Comparison of ENCODE assay signal across 8 cellular contexts in genomic region chr1:204763773-204764427, GRCh38.
A peak's percentile ranks its signal among the peaks of the same experiment; 100 is the strongest.
DNase-seq lines count a peak whose midpoint lies in the region; ATAC-seq and TF ChIP-seq lines count a peak whose summit lies in the region.

No MANE protein-coding gene starts in this region.

- POLR2A ChIA-PET in naive thymus-derived CD8-positive, alpha-beta T cell (lab: Charles Lee) = interaction anchor here (1.1 kb wide), 1 partner anchor 243 kb away, joined by 3 read pairs; no protein-coding TSS in a partner anchor

- DNase-seq in AG09309 (ENCODE audit: low read depth) (peak; percentile 14), HUDEP-2 (lab: John Stamatoyannopoulos, UW; ENCODE audit: unreplicated experiment in 76 of 76) (peak in 68 of 76 experiments; percentile 13 to 82 (median 54)), activated T-cell treated with anti-CD3 and anti-CD28 coated beads for 4 hours (peak; percentile 51), esophagus muscularis mucosa (ENCODE audit: extremely low spot score) (no peak)
- peak; percentile 46 to 82 (median 66) for DNase-seq in naive thymus-derived CD8-positive, alpha-beta T cell

- 20% methylated on average over 16 of the region's 18 CpGs for WGBS in esophagus muscularis mucosa

- peak overlapping the region in 3 of 10 donors; percentile 17 to 80 (median 73) for H3K27ac Mint-ChIP-seq in naive thymus-derived CD8-positive, alpha-beta T cell
- no peak overlapping the region for H3K27ac Mint-ChIP-seq in stimulated activated memory B cell treated with anti-CD40 and anti-IgM and Interleukin-4, amounts not matched to agents 10 μg/mL and 1 μg/mL and 100 μg/mL, for 72 hours

- peak; percentile 90 for TF ChIP-seq CTCF in AG09309 (IDR thresholded peaks at IDR 0.05; ENCODE audit: control insufficient read depth, insufficient read depth, low read depth, low read length, missing control alignments)
- peak; percentile 95 for TF ChIP-seq CTCF in OCI-LY3 (IDR thresholded peaks at IDR 0.05; ENCODE audit: low read depth, low read length)
- peak; percentile 77 to 93 (median 78) for TF ChIP-seq CTCF in esophagus muscularis mucosa (IDR thresholded peaks at IDR 0.05)

- no peak overlapping the region for H3K27ac ChIP-seq in OCI-LY3 (ENCODE audit: low read length)
- no peak overlapping the region for H3K27ac ChIP-seq in esophagus muscularis mucosa (replicated peaks in 1 of 4)

- no peaks in the 10 kb centered on the region for H4K20me1 ChIP-seq in OCI-LY3 (ENCODE audit: insufficient read depth, low read length)

- no peak overlapping the region for H3K4me3 ChIP-seq in AG09309 (ENCODE audit: control insufficient read depth, low read depth, low read length)
- H3K4me3 ChIP-seq in OCI-LY3 (ENCODE audit: low read length) = peak overlapping the region; percentile 69
- H3K4me3 ChIP-seq in esophagus muscularis mucosa = no peak overlapping the region

- H2AFZ ChIP-seq in OCI-LY3 (ENCODE audit: low read depth, low read length) = peak overlapping the region; percentile 93

- ATAC-seq in GM19025 (IDR thresholded peaks at IDR 0.05; ENCODE audit: low read depth, unreplicated experiment) = peak; percentile 57
- ATAC-seq in naive thymus-derived CD8-positive, alpha-beta T cell = peak; percentile 99 to 100
- peak; percentile 89 for ATAC-seq in stimulated activated memory B cell treated with anti-CD40 and anti-IgM and Interleukin-4, amounts not matched to agents 10 μg/mL and 1 μg/mL and 100 μg/mL, for 72 hours

- intact Hi-C loops in esophagus muscularis mucosa (cut with DNase I) = loop anchor here (1.0 kb wide), 1 partner anchor 198 kb away; no protein-coding TSS in a partner anchor

- H3K9me3 Mint-ChIP-seq in naive thymus-derived CD8-positive, alpha-beta T cell = peaks cover 0 to 3% (median 0%) of the 10 kb centered on the region in 9 donors
- H3K9me3 Mint-ChIP-seq in stimulated activated memory B cell treated with anti-CD40 and anti-IgM and Interleukin-4, amounts not matched to agents 10 μg/mL and 1 μg/mL and 100 μg/mL, for 72 hours = peaks cover 7% of the 10 kb centered on the region

- H3K36me3 Mint-ChIP-seq in naive thymus-derived CD8-positive, alpha-beta T cell = no peaks in the 10 kb centered on the region
- no peaks in the 10 kb centered on the region for H3K36me3 Mint-ChIP-seq in stimulated activated memory B cell treated with anti-CD40 and anti-IgM and Interleukin-4, amounts not matched to agents 10 μg/mL and 1 μg/mL and 100 μg/mL, for 72 hours

- H3K79me2 ChIP-seq in OCI-LY3 (ENCODE audit: low read length) = no peaks in the 10 kb centered on the region

- H3K4me1 ChIP-seq in OCI-LY3 (ENCODE audit: low read length) = peaks cover 7% of the 10 kb centered on the region; the same call in 1 of the 2 replicates
- peaks cover 11 to 14% (median 12%) of the 10 kb centered on the region in 4 donors for H3K4me1 ChIP-seq in esophagus muscularis mucosa

- H3K4me2 ChIP-seq in OCI-LY3 (ENCODE audit: low read length) = peak overlapping the region; percentile 79

- peaks cover 6 to 28% (median 19%) of the 10 kb centered on the region in 5 donors for H3K27me3 Mint-ChIP-seq in naive thymus-derived CD8-positive, alpha-beta T cell
- H3K27me3 Mint-ChIP-seq in stimulated activated memory B cell treated with anti-CD40 and anti-IgM and Interleukin-4, amounts not matched to agents 10 μg/mL and 1 μg/mL and 100 μg/mL, for 72 hours = peaks cover 50% of the 10 kb centered on the region

- H3K9me3 ChIP-seq in OCI-LY3 (ENCODE audit: insufficient read depth, low read length) (no peaks in the 10 kb centered on the region), esophagus muscularis mucosa (peaks cover 0 to 9% (median 0%) of the 10 kb centered on the region in 4 donors)

- no peak for TF ChIP-seq POLR2A in esophagus muscularis mucosa (IDR thresholded peaks at IDR 0.05; ENCODE audit: low read depth)

- TF ChIP-seq EP300 in esophagus muscularis mucosa (IDR thresholded peaks at IDR 0.05) = no peak

- peak overlapping the region; percentile 28; the same call in 1 of the 2 replicates for H3K9ac ChIP-seq in OCI-LY3 (ENCODE audit: low read length)

- H3K4me3 Mint-ChIP-seq in naive thymus-derived CD8-positive, alpha-beta T cell = peak overlapping the region in 9 of 10 donors; percentile 7 to 79 (median 43)
- H3K4me3 Mint-ChIP-seq in stimulated activated memory B cell treated with anti-CD40 and anti-IgM and Interleukin-4, amounts not matched to agents 10 μg/mL and 1 μg/mL and 100 μg/mL, for 72 hours = no peak overlapping the region

- H3K27me3 ChIP-seq in OCI-LY3 (ENCODE audit: low read depth, low read length) (peaks cover 67% of the 10 kb centered on the region), esophagus muscularis mucosa (peaks cover 0 to 2% (median 0%) of the 10 kb centered on the region in 4 donors)

- H3K36me3 ChIP-seq in OCI-LY3 (replicated peaks; ENCODE audit: low read depth, low read length) = no peaks in the 10 kb centered on the region
- H3K36me3 ChIP-seq in esophagus muscularis mucosa = no peaks in the 10 kb centered on the region

- peaks cover 6 to 9% (median 6%) of the 10 kb centered on the region in 4 donors for H3K4me1 Mint-ChIP-seq in naive thymus-derived CD8-positive, alpha-beta T cell
- H3K4me1 Mint-ChIP-seq in stimulated activated memory B cell treated with anti-CD40 and anti-IgM and Interleukin-4, amounts not matched to agents 10 μg/mL and 1 μg/mL and 100 μg/mL, for 72 hours = peaks cover 9% of the 10 kb centered on the region
